36 cellular contexts compared by ENCODE assay signal in genomic region chr9:16510506-16510905, GRCh38.
DNase-seq lines count a peak whose midpoint lies in the region; ATAC-seq and TF ChIP-seq lines count a peak whose summit lies in the region.
"Had no signal": no experiment of that assay in that cellular context is flagged by ENCODE, and none has a peak within 500 bp of the region (broad histone marks: within the 10 kb centered on the region; RNA-seq: fewer than 3 reads in every experiment).

No MANE protein-coding gene starts in this region.

- no peaks in the 10 kb centered on the region for H3K9me3 Mint-ChIP-seq in endothelial cell (ENCODE audit: unreplicated experiment)
- H3K9me3 Mint-ChIP-seq: immature natural killer cell, neural progenitor cell had no signal

- no peaks in the 10 kb centered on the region for H4K20me1 ChIP-seq in PC-3 (ENCODE audit: low read length)

- H2BK5ac ChIP-seq in neuronal stem cell (ENCODE audit: low read length), result no peak overlapping the region

- H3F3A ChIP-seq in PC-3 (ENCODE audit: low read length, unreplicated experiment), result no peaks in the 10 kb centered on the region

- no peaks in the 10 kb centered on the region for H3K27me3 Mint-ChIP-seq in endothelial cell (ENCODE audit: unreplicated experiment)
- H3K27me3 Mint-ChIP-seq: activated CD4-positive, alpha-beta T cell treated with anti-CD3 and anti-CD28 coated beads, Interleukin-2, amount 10 ng/mL, durations not matched to agents 24 days and 14 days; activated naive CD4-positive, alpha-beta T cell treated with anti-CD3 and anti-CD28 coated beads, Interleukin-2, amount 50 U/mL, for 24 hours; CD4-positive, CD25-positive, alpha-beta regulatory T cell had no signal

- no peak overlapping the region for H2BK12ac ChIP-seq in neuronal stem cell (ENCODE audit: low read length)

- peaks cover 27% of the 10 kb centered on the region for H3K4me1 Mint-ChIP-seq in endothelial cell (ENCODE audit: unreplicated experiment)
- H3K4me1 Mint-ChIP-seq: activated CD4-positive, alpha-beta T cell treated with anti-CD3 and anti-CD28 coated beads, Interleukin-2, amount 10 ng/mL, durations not matched to agents 24 days and 14 days; activated naive CD4-positive, alpha-beta T cell treated with anti-CD3 and anti-CD28 coated beads, Interleukin-2, amount 50 U/mL, for 24 hours; CD4-positive, CD25-positive, alpha-beta regulatory T cell had no signal

- no peaks in the 10 kb centered on the region for H3K27me3 ChIP-seq in PC-3 (ENCODE audit: low read length)
- no peaks in the 10 kb centered on the region for H3K27me3 ChIP-seq in neuronal stem cell (ENCODE audit: control insufficient read depth in 3 of 3, insufficient read depth in 3 of 3, low read depth in 1 of 3, low read length in 3 of 3)
- no peaks in the 10 kb centered on the region for H3K27me3 ChIP-seq in vagina
- H3K27me3 ChIP-seq in A673 (replicated peaks; ENCODE audit: insufficient read depth, low read depth, low read length, poor library complexity), result no peaks in the 10 kb centered on the region
- H3K27me3 ChIP-seq: neural progenitor cell, right lobe of liver, tibial artery had no signal

- TF ChIP-seq CTCF in PC-3 (conservative IDR thresholded peaks at IDR 0.05; ENCODE audit: low read depth, low read length) (no peak), endothelial cell (IDR thresholded peaks at IDR 0.05; ENCODE audit: unreplicated experiment) (no peak), vagina (IDR thresholded peaks at IDR 0.05) (no peak), A673 (conservative IDR thresholded peaks at IDR 0.05; ENCODE audit: low read depth, low read length) (no peak)

- no peak overlapping the region for H3K14ac ChIP-seq in neuronal stem cell (ENCODE audit: low read length)

- no peak overlapping the region for H3K4ac ChIP-seq in neuronal stem cell (ENCODE audit: low read length)

- ATAC-seq in PC-3 (no peak), GM21619 (IDR thresholded peaks at IDR 0.05; ENCODE audit: unreplicated experiment) (no peak)
- ATAC-seq: left colon, right lobe of liver had no signal

- H3K4me1 ChIP-seq in PC-3 (ENCODE audit: insufficient read depth, low read length) (peaks cover 13% of the 10 kb centered on the region), neuronal stem cell (ENCODE audit: control insufficient read depth in 2 of 2, insufficient read depth in 1 of 2, low read depth in 1 of 2, low read length in 2 of 2) (peaks cover 10 to 27% of the 10 kb centered on the region in 2 donors), vagina (peaks cover 20% of the 10 kb centered on the region), A673 (ENCODE audit: insufficient read depth, low read length, poor library complexity, severe bottlenecking) (no peaks in the 10 kb centered on the region)
- H3K4me1 ChIP-seq: right lobe of liver had no signal

- H2AFZ ChIP-seq in PC-3 (ENCODE audit: low read length) (no peak overlapping the region), neuronal stem cell (ENCODE audit: low read length) (peak overlapping the region; percentile 78)
- H2AFZ ChIP-seq: neural progenitor cell had no signal

- H3K36me3 ChIP-seq in PC-3 (ENCODE audit: low read depth, low read length), result no peaks in the 10 kb centered on the region
- H3K36me3 ChIP-seq in neuronal stem cell (replicated peaks in 1 of 2; ENCODE audit: control insufficient read depth in 2 of 2, insufficient read depth in 2 of 2, low read length in 2 of 2), result no peaks in the 10 kb centered on the region
- no peaks in the 10 kb centered on the region for H3K36me3 ChIP-seq in vagina
- no peaks in the 10 kb centered on the region for H3K36me3 ChIP-seq in A673 (ENCODE audit: insufficient read depth, low read length, poor library complexity, severe bottlenecking)
- H3K36me3 ChIP-seq: HAP-1, neural progenitor cell, right lobe of liver, tibial artery, WERI-Rb-1 had no signal

- WGBS in neuronal stem cell (ENCODE audit: extremely low coverage in 2 of 2, insufficient read length in 2 of 2, insufficient replicate concordance in 1 of 2), 2 donors, result no CpG with 5 or more reads among the region's 2 CpGs

- H2BK15ac ChIP-seq in neuronal stem cell (ENCODE audit: low read length), result no peak overlapping the region

- H3K23ac ChIP-seq in neuronal stem cell (ENCODE audit: low read depth, low read length, poor library complexity), result no peak overlapping the region

- H3K4me3 ChIP-seq in PC-3 (ENCODE audit: low read length) (no peak overlapping the region), neuronal stem cell (ENCODE audit: low read length in 2 of 2) (no peak overlapping the region), vagina (no peak overlapping the region), A673 (ENCODE audit: low read depth, low read length, poor library complexity, severe bottlenecking) (no peak overlapping the region)
- H3K4me3 ChIP-seq: HAP-1, neural progenitor cell, right lobe of liver, tibial artery had no signal

- no peaks in the 10 kb centered on the region for H3K79me1 ChIP-seq in neuronal stem cell (ENCODE audit: low read depth, low read length)

- H3K9ac ChIP-seq in PC-3 (ENCODE audit: low read length) (no peak overlapping the region), neuronal stem cell (ENCODE audit: low read depth, low read length, poor library complexity) (no peak overlapping the region)
- H3K9ac ChIP-seq: KMS-11, neural progenitor cell had no signal

- H3K9me3 ChIP-seq in PC-3 (ENCODE audit: low read length) (no peaks in the 10 kb centered on the region), neuronal stem cell (replicated peaks in 1 of 2; ENCODE audit: control insufficient read depth in 2 of 2, insufficient read depth in 1 of 2, low read depth in 1 of 2, low read length in 2 of 2) (no peaks in the 10 kb centered on the region), vagina (no peaks in the 10 kb centered on the region), A673 (ENCODE audit: low read depth, low read length, poor library complexity, severe bottlenecking) (no peaks in the 10 kb centered on the region)
- H3K9me3 ChIP-seq: HAP-1, right lobe of liver, tibial artery had no signal

- BruUV-seq in PC-3 (replicated peaks; lab: Mats Ljungman, UMichigan) (no TSS peak), A673 (replicated peaks; lab: Mats Ljungman, UMichigan) (no TSS peak)

- H3K27ac ChIP-seq in PC-3 (ENCODE audit: low read length) (no peak overlapping the region), neuronal stem cell (replicated peaks; ENCODE audit: low read length) (no peak overlapping the region), vagina (no peak overlapping the region), A673 (ENCODE audit: low read depth, low read length, poor library complexity, severe bottlenecking) (no peak overlapping the region)
- H3K27ac ChIP-seq: KMS-11, neural progenitor cell, right lobe of liver, tibial artery, WERI-Rb-1 had no signal

- CTCF ChIA-PET in PC-3 (lab: Charles Lee) (no interaction called here), A673 (lab: Charles Lee) (no interaction called here)

- H2BK120ac ChIP-seq in neuronal stem cell (ENCODE audit: low read depth, low read length), result no peak overlapping the region

- H4K91ac ChIP-seq in neuronal stem cell (ENCODE audit: low read depth, low read length, poor library complexity), result no peak overlapping the region

- DNase-seq in ELR (ENCODE audit: low read depth) (peak; percentile 15), PC-3 (peak; percentile 13), endothelial cell (ENCODE audit: low spot score) (no peak), neuronal stem cell (ENCODE audit: low spot score) (no peak), vagina (ENCODE audit: extremely low spot score in 2 of 2) (no peak), A673 (ENCODE audit: low spot score) (no peak), SW 1271 (lab: John Stamatoyannopoulos, UW) (no peak)
- DNase-seq: 8988T; activated CD4-positive, alpha-beta T cell treated with anti-CD3 and anti-CD28 coated beads, Interleukin-2, amount 10 ng/mL, durations not matched to agents 24 days and 14 days; activated CD8-positive, alpha-beta memory T cell treated with anti-CD3 and anti-CD28 coated beads for 24 hours; activated T-cell treated with anti-CD3 and anti-CD28 coated beads for 4 hours; amniotic stem cell; CD4-positive, CD25-positive, alpha-beta regulatory T cell; DMS79 treated with DMSO at 0.1 percent for 48 hours; GF-D8; hypothalamus; immature natural killer cell; left colon; MM.1S; NCI-H1105 treated with DMSO at 0.1 percent for 48 hours; NCI-H1930; NCI-H526; right lobe of liver; Right ventricle myocardium superior; stimulated activated CD4-positive, alpha-beta T cell treated with anti-CD3 and anti-CD28 coated beads, Interleukin-12 subunit alpha, Interleukin-12 subunit beta, amount 100 ng/mL, for 4 hours; stimulated activated CD4-positive, alpha-beta T cell treated with anti-CD3 and anti-CD28 coated beads, Interleukin-2, amount 100 ng/mL, for 48 hours; T1000; tibial artery; WERI-Rb-1 had no signal

- peak overlapping the region; percentile 79 for H3K27ac Mint-ChIP-seq in endothelial cell (ENCODE audit: unreplicated experiment)
- H3K27ac Mint-ChIP-seq: activated CD4-positive, alpha-beta T cell treated with anti-CD3 and anti-CD28 coated beads, Interleukin-2, amount 10 ng/mL, durations not matched to agents 24 days and 14 days; activated naive CD4-positive, alpha-beta T cell treated with anti-CD3 and anti-CD28 coated beads, Interleukin-2, amount 50 U/mL, for 24 hours; activated T-helper 2 cell treated with anti-CD3 and anti-CD28 coated beads, Interferon-gamma antibody, Interleukin-2, Interleukin-4, amounts not matched to agents 10 μg/mL and 5 μg/mL and 100 μg/mL, durations not matched to agents 14 hours and 24 hours and 36 hours; CD4-positive, CD25-positive, alpha-beta regulatory T cell; immature natural killer cell; neural progenitor cell; progenitor cell of endocrine pancreas had no signal

- POLR2A ChIA-PET in PC-3 (lab: Charles Lee; ENCODE audit: unreplicated experiment), result no interaction called here
- POLR2A ChIA-PET in A673 (lab: Charles Lee; ENCODE audit: low non-redundant PET), result no interaction called here

- H2AK5ac ChIP-seq in neuronal stem cell (ENCODE audit: low read depth, low read length), result no peak overlapping the region

- no peaks in the 10 kb centered on the region for H3K79me2 ChIP-seq in PC-3 (ENCODE audit: low read length)

- H3K9me2 ChIP-seq in PC-3 (replicated peaks; ENCODE audit: low read length), result no peaks in the 10 kb centered on the region

- no peak overlapping the region for H3K4me2 ChIP-seq in PC-3 (ENCODE audit: low read length)
- H3K4me2 ChIP-seq in neuronal stem cell (ENCODE audit: insufficient read depth, low read length, poor library complexity, severe bottlenecking), result no peak overlapping the region
- H3K4me2 ChIP-seq: KMS-11, neural progenitor cell had no signal

- TF ChIP-seq POLR2A in vagina (IDR thresholded peaks at IDR 0.05), result no peak

- intact Hi-C loops in PC-3 (cut with micrococcal nuclease), result loop anchor here (5.0 kb wide), 1 partner anchor 217 kb away; no protein-coding TSS in a partner anchor
- intact Hi-C loops in vagina (cut with DNase I), result no loop called here
- intact Hi-C loops in A673 (cut with micrococcal nuclease; ENCODE audit: unreplicated experiment), result no loop called here

- H3K18ac ChIP-seq in neuronal stem cell (ENCODE audit: low read length), result no peak overlapping the region

- H4K8ac ChIP-seq in neuronal stem cell (ENCODE audit: low read depth, low read length), result no peak overlapping the region

- no peaks in the 10 kb centered on the region for H3K36me3 Mint-ChIP-seq in endothelial cell (ENCODE audit: low read depth, unreplicated experiment)
- H3K36me3 Mint-ChIP-seq: activated naive CD4-positive, alpha-beta T cell treated with anti-CD3 and anti-CD28 coated beads, Interleukin-2, amount 50 U/mL, for 24 hours; CD4-positive, CD25-positive, alpha-beta regulatory T cell; immature natural killer cell; neural progenitor cell had no signal

- no peak overlapping the region for H3K4me3 Mint-ChIP-seq in endothelial cell (ENCODE audit: unreplicated experiment)
- H3K4me3 Mint-ChIP-seq: activated CD4-positive, alpha-beta T cell treated with anti-CD3 and anti-CD28 coated beads, Interleukin-2, amount 10 ng/mL, durations not matched to agents 24 days and 14 days; activated naive CD4-positive, alpha-beta T cell treated with anti-CD3 and anti-CD28 coated beads, Interleukin-2, amount 50 U/mL, for 24 hours; immature natural killer cell; neural progenitor cell had no signal

Comparison
In these comparisons a context has a peak if more than half of its experiments do, and no peak if none do; other contexts are left out.
1. DNase-seq: peak in ELR (single experiment) and PC-3 (single experiment); none in endothelial cell (single experiment), neuronal stem cell (single experiment), vagina (0 of 2), A673 (single experiment) and SW 1271 (0 of 2).